ENCODE assay signal across 3 cellular contexts in the genomic region with DNA sequence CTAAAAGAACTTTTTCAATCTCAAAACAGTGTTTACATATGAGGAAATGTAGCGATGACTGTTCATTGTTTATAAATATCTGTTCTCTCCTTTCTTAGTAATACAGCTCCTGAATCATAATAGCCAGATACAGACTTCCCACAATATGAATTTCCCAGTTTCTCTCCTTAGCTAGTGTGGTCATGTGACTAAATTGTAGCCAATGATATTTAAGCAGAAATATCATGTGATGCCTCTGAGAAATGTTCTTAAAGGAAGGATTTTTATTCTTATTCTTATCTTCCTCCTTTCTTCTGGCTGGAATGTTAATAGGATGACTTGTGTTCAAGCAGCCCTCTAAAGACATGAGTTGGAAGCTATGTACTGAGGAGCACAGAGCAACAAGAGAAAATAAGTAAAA.
A peak's percentile ranks its signal among the peaks of the same experiment; 100 is the strongest.
TF ChIP-seq lines count a peak whose summit lies in the region.

No MANE protein-coding gene starts in this region.

TF ChIP-seq in A549, 52 proteins besides CTCF, POLR2A, EP300 and RAD21:
- TF ChIP-seq, protein P1, sequence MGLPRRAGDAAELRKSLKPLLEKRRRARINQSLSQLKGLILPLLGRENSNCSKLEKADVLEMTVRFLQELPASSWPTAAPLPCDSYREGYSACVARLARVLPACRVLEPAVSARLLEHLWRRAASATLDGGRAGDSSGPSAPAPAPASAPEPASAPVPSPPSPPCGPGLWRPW (IDR thresholded peaks at IDR 0.05), result no peak
- TF ChIP-seq USF2 (IDR thresholded peaks at IDR 0.05), result peak; percentile 58

TF ChIP-seq in IMR-90, 13 proteins besides CTCF, POLR2A, EP300 and RAD21 (continued from another document):
- TF ChIP-seq, protein P2, sequence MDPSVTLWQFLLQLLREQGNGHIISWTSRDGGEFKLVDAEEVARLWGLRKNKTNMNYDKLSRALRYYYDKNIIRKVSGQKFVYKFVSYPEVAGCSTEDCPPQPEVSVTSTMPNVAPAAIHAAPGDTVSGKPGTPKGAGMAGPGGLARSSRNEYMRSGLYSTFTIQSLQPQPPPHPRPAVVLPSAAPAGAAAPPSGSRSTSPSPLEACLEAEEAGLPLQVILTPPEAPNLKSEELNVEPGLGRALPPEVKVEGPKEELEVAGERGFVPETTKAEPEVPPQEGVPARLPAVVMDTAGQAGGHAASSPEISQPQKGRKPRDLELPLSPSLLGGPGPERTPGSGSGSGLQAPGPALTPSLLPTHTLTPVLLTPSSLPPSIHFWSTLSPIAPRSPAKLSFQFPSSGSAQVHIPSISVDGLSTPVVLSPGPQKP (IDR thresholded peaks at IDR 0.05; ENCODE audit: borderline replicate concordance, low read depth, low read length), result no peak
- TF ChIP-seq RCOR1 (IDR thresholded peaks at IDR 0.05; ENCODE audit: insufficient replicate concordance, low read length), result no peak
- TF ChIP-seq USF2 (IDR thresholded peaks at IDR 0.05; ENCODE audit: low read depth, low read length), result peak; percentile 86
- TF ChIP-seq RFX5 (IDR thresholded peaks at IDR 0.05; ENCODE audit: low read depth, low read length), result no peak
- TF ChIP-seq SMC3 (IDR thresholded peaks at IDR 0.05; ENCODE audit: low read depth, low read length), result no peak
- TF ChIP-seq CHD1 (IDR thresholded peaks at IDR 0.05; ENCODE audit: low read depth, low read length), result no peak
- peak; percentile 36; the same call in 1 of the 2 replicates for TF ChIP-seq FOS (IDR thresholded peaks at IDR 0.05; ENCODE audit: low read depth, low read length)
- TF ChIP-seq NFE2L2 (IDR thresholded peaks at IDR 0.05; ENCODE audit: low read depth, low read length), result no peak
- no peak for TF ChIP-seq BHLHE40 (IDR thresholded peaks at IDR 0.05; ENCODE audit: low read depth, low read length)
- no peak for TF ChIP-seq MAFK (IDR thresholded peaks at IDR 0.05; ENCODE audit: low read depth, low read length)
- TF ChIP-seq CEBPB (IDR thresholded peaks at IDR 0.05; ENCODE audit: low read depth, low read length), result no peak

TF ChIP-seq in K562, 482 proteins besides CTCF, POLR2A, EP300 and RAD21:
- TF ChIP-seq E2F6 (IDR thresholded peaks at IDR 0.05; ENCODE audit: borderline replicate concordance in 1 of 2, extremely low read depth in 1 of 2, insufficient read depth in 1 of 2, insufficient read length in 1 of 2, low read depth in 1 of 2, low read length in 1 of 2, poor library complexity in 1 of 2, severe bottlenecking in 1 of 2) (no peak), TFE3 (CRISPR knock-in tag; IDR thresholded peaks at IDR 0.05) (peak; percentile 45)
